8 cellular contexts compared by ENCODE assay signal in the genomic region with DNA sequence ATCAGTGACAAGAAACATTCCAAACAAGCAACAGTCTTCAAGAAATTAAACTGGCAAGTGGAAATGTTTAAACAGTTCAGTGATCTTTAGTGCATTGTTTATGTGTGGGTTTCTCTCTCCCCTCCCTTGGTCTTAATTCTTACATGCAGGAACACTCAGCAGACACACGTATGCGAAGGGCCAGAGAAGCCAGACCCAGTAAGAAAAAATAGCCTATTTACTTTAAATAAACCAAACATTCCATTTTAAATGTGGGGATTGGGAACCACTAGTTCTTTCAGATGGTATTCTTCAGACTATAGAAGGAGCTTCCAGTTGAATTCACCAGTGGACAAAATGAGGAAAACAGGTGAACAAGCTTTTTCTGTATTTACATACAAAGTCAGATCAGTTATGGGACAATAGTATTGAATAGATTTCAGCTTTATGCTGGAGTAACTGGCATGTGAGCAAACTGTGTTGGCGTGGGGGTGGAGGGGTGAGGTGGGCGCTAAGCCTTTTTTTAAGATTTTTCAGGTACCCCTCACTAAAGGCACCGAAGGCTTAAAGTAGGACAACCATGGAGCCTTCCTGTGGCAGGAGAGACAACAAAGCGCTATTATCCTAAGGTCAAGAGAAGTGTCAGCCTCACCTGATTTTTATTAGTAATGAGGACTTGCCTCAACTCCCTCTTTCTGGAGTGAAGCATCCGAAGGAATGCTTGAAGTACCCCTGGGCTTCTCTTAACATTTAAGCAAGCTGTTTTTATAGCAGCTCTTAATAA. TPM values are rescaled to one million over a fixed set of nuclear protein-coding genes. Genes with fewer than 3 reads are reported as not detected.
A peak's percentile ranks its signal among the peaks of the same experiment; 100 is the strongest.
DNase-seq lines count a peak whose midpoint lies in the region; ATAC-seq, FAIRE-seq and TF ChIP-seq lines count a peak whose summit lies in the region.

No MANE protein-coding gene starts in this region.

- peak in 1 of 4 experiments; percentile 3 for TF ChIP-seq CTCF in gastroesophageal sphincter (IDR thresholded peaks at IDR 0.05)
- no peak for TF ChIP-seq CTCF in natural killer cell (IDR thresholded peaks at IDR 0.05)

- peak; percentile 48 for FAIRE-seq in GM19239 (lab: Jason Lieb, UNC)

- peak overlapping the region; percentile 99 for H3K27ac ChIP-seq in SK-N-MC
- peak overlapping the region; percentile 90 to 100 (median 97) for H3K27ac ChIP-seq in gastroesophageal sphincter

- no peaks in the 10 kb centered on the region for H3K9me3 ChIP-seq in SK-N-MC (ENCODE audit: low read depth, low read length)
- H3K9me3 ChIP-seq in gastroesophageal sphincter: no peaks in the 10 kb centered on the region

- TF ChIP-seq POLR2A in gastroesophageal sphincter (IDR thresholded peaks at IDR 0.05): peak; percentile 26 to 43

- intact Hi-C loops in natural killer cell (cut with micrococcal nuclease): loop anchor here (5.0 to 10.0 kb wide), 2 partner anchors 33 to 290 kb away; no protein-coding TSS in a partner anchor

- H3K9me3 Mint-ChIP-seq in natural killer cell: no peaks in the 10 kb centered on the region

- DNase-seq in GM19239 (ENCODE audit: insufficient read length, low spot score) (no peak), SK-N-MC (ENCODE audit: low read depth, low spot score) (no peak), skeletal muscle cell (ENCODE audit: low read depth) (no peak), GM19240 (ENCODE audit: insufficient read length, low spot score) (no peak), NCI-H1694 treated with DMSO at 0.1 percent for 48 hours (lab: John Stamatoyannopoulos, UW) (no peak), natural killer cell (no peak)

- H3K4me3 Mint-ChIP-seq in natural killer cell: no peak overlapping the region

- 2 to 4% methylated on average over 3 to 7 of the region's 7 CpGs for WGBS in gastroesophageal sphincter (ENCODE audit: low coverage in 1 of 2), 2 donors

- H3K4me1 Mint-ChIP-seq in natural killer cell: peaks cover 43 to 53% of the 10 kb centered on the region in 2 donors

- TF ChIP-seq EP300 in gastroesophageal sphincter (IDR thresholded peaks at IDR 0.05): no peak

- no peak overlapping the region for H3K27ac Mint-ChIP-seq in natural killer cell

- H3K27me3 ChIP-seq in gastroesophageal sphincter: no peaks in the 10 kb centered on the region

- peaks cover 11% of the 10 kb centered on the region for H3K36me3 Mint-ChIP-seq in natural killer cell

- H3K4me1 ChIP-seq in gastroesophageal sphincter: peaks cover 7 to 45% (median 10%) of the 10 kb centered on the region in 3 donors

- no peak for ATAC-seq in gastroesophageal sphincter
- no peak for ATAC-seq in natural killer cell
- no peak for ATAC-seq in GM18907 (IDR thresholded peaks at IDR 0.05; ENCODE audit: unreplicated experiment)

- peak overlapping the region; percentile 99 for H3K9ac ChIP-seq in SK-N-MC (ENCODE audit: insufficient read length)

- H3K4me3 ChIP-seq in SK-N-MC (peak overlapping the region; percentile 89), gastroesophageal sphincter (peak overlapping the region; percentile 74 to 97), skeletal muscle cell (ENCODE audit: low read depth, low read length) (peak overlapping the region; percentile 82)

- H3K36me3 ChIP-seq in SK-N-MC (ENCODE audit: insufficient read depth, low read length) (peaks cover 67% of the 10 kb centered on the region), gastroesophageal sphincter (peaks cover 34 to 58% of the 10 kb centered on the region in 2 donors)

- H3K27me3 Mint-ChIP-seq in natural killer cell (ENCODE audit: low read depth in 2 of 2): no peaks in the 10 kb centered on the region

RNA-seq across cellular contexts. Expression of gene MALAT1, which starts 6.0 kb away (rescaled TPM):
- total RNA-seq in gastroesophageal sphincter (over 10,000 TPM in 2 of 4 donors, 1,000 to 10,000 TPM in 2; 2,194 to 20,520 (median 8,164) TPM), natural killer cell (over 10,000 TPM; 32,911 to 36,726 (median 33,502) TPM)

RNA-seq across cellular contexts. Expression of gene SCYL1, which starts 20.0 kb away (rescaled TPM):
- total RNA-seq in gastroesophageal sphincter (10 to 100 TPM; 70.6 to 97.6 (median 89.2) TPM), natural killer cell (10 to 100 TPM; 61.7 to 79.9 (median 71.3) TPM)

RNA-seq across cellular contexts. Expression of gene LTBP3, which starts 53.3 kb away (rescaled TPM):
- total RNA-seq in gastroesophageal sphincter: 100 to 1,000 TPM in 3 of 4 donors, 10 to 100 TPM in 1; 90.6 to 173 (median 139) TPM
- 100 to 1,000 TPM; 121 to 155 (median 140) TPM for total RNA-seq in natural killer cell
